8 cellular contexts compared by ENCODE assay signal in genomic region chr17:75941442-75941819, GRCh38. TPM values are rescaled to one million over a fixed set of nuclear protein-coding genes. Genes with fewer than 3 reads are reported as not detected.
A peak's percentile ranks its signal among the peaks of the same experiment; 100 is the strongest.
DNase-seq lines count a peak whose midpoint lies in the region; ATAC-seq, FAIRE-seq and TF ChIP-seq lines count a peak whose summit lies in the region.

No MANE protein-coding gene starts in this region.

- DNase-seq in NCI-H82 (lab: John Stamatoyannopoulos, UW) (peak; percentile 38), NCI-H82 treated with DMSO at 0.1 percent for 48 hours (lab: John Stamatoyannopoulos, UW; ENCODE audit: unreplicated experiment) (no peak), keratinocyte (ENCODE audit: low read depth, low spot score) (no peak), stomach (no peak), NCI-H524 treated with DMSO at 0.1 percent for 48 hours (lab: John Stamatoyannopoulos, UW) (no peak), NCI-H1930 (lab: John Stamatoyannopoulos, UW) (no peak)
- no peak for DNase-seq in activated CD8-positive, alpha-beta T cell treated with anti-CD3 and anti-CD28 coated beads for 36 hours
- DNase-seq in stimulated activated CD4-positive, alpha-beta T cell treated with anti-CD3 and anti-CD28 coated beads, Interleukin-15, amount 100 ng/mL, for 24 hours, result no peak

- H3K27me3 ChIP-seq in keratinocyte (ENCODE audit: control insufficient read depth, extremely low read depth, insufficient read depth, low read length), result no peaks in the 10 kb centered on the region
- H3K27me3 ChIP-seq in stomach, result no peaks in the 10 kb centered on the region

- H3K79me2 ChIP-seq in keratinocyte (ENCODE audit: control insufficient read depth, insufficient read depth, low read length), result no peaks in the 10 kb centered on the region

- POLR2A ChIA-PET in activated CD8-positive, alpha-beta T cell treated with anti-CD3 and anti-CD28 coated beads for 36 hours (lab: Charles Lee), result interaction anchor here (0.6 to 0.8 kb wide), 2 partner anchors 423 to 440 kb away, joined by 3 to 4 read pairs; no protein-coding TSS in a partner anchor

- H3K4me1 Mint-ChIP-seq in activated CD8-positive, alpha-beta T cell treated with anti-CD3 and anti-CD28 coated beads for 36 hours (ENCODE audit: low read depth), result peaks cover 12% of the 10 kb centered on the region

- 36 to 40% (median 37%) methylated on average over 6 of the region's 6 CpGs for WGBS in stomach, 5 donors

- no peak for TF ChIP-seq CTCF in activated CD8-positive, alpha-beta T cell treated with anti-CD3 and anti-CD28 coated beads for 36 hours (IDR thresholded peaks at IDR 0.05)
- TF ChIP-seq CTCF in keratinocyte (optimal IDR thresholded peaks at IDR 0.05 in 1 of 3, IDR thresholded peaks at IDR 0.05 in 1 of 3, conservative IDR thresholded peaks at IDR 0.05 in 1 of 3; ENCODE audit: extremely low read depth in 1 of 3, insufficient read depth in 2 of 3, low read length in 3 of 3), result no peak
- no peak for TF ChIP-seq CTCF in stomach (IDR thresholded peaks at IDR 0.05)

- H3K4me3 Mint-ChIP-seq in activated CD8-positive, alpha-beta T cell treated with anti-CD3 and anti-CD28 coated beads for 36 hours, result peak overlapping the region; percentile 86

- H3K36me3 ChIP-seq in keratinocyte (ENCODE audit: control insufficient read depth in 2 of 2, extremely low read depth in 1 of 2, insufficient read depth in 2 of 2, low read length in 2 of 2), result peaks cover 0 to 7% of the 10 kb centered on the region in 2 experiments
- peaks cover 6 to 39% (median 32%) of the 10 kb centered on the region in 4 donors for H3K36me3 ChIP-seq in stomach

- H3K4me2 ChIP-seq in keratinocyte (ENCODE audit: control insufficient read depth, extremely low read depth, insufficient read depth, low read depth, low read length), result peak overlapping the region; percentile 79

- no peak for FAIRE-seq in keratinocyte (lab: Jason Lieb, UNC)

- no peaks in the 10 kb centered on the region for H3K9me1 ChIP-seq in keratinocyte (ENCODE audit: control insufficient read depth, extremely low read depth, insufficient read depth, low read length)

- H3K9me3 ChIP-seq in keratinocyte (ENCODE audit: control insufficient read depth, low read depth, low read length) (no peaks in the 10 kb centered on the region), stomach (no peaks in the 10 kb centered on the region)

- no peaks in the 10 kb centered on the region for H3K27me3 Mint-ChIP-seq in activated CD8-positive, alpha-beta T cell treated with anti-CD3 and anti-CD28 coated beads for 36 hours

- H3K36me3 Mint-ChIP-seq in activated CD8-positive, alpha-beta T cell treated with anti-CD3 and anti-CD28 coated beads for 36 hours (ENCODE audit: low read depth), result no peaks in the 10 kb centered on the region

- no peak for ATAC-seq in activated CD8-positive, alpha-beta T cell treated with anti-CD3 and anti-CD28 coated beads for 36 hours

- peak overlapping the region; percentile 56 for H3K27ac Mint-ChIP-seq in activated CD8-positive, alpha-beta T cell treated with anti-CD3 and anti-CD28 coated beads for 36 hours

- no peaks in the 10 kb centered on the region for H4K20me1 ChIP-seq in keratinocyte (ENCODE audit: control insufficient read depth, extremely low read depth, insufficient read depth, low read length)

- H3K9ac ChIP-seq in keratinocyte (ENCODE audit: control insufficient read depth, extremely low read depth, insufficient read depth, low read length), result peak overlapping the region; percentile 91

- H3K4me1 ChIP-seq in keratinocyte (ENCODE audit: control insufficient read depth, extremely low read depth, insufficient read depth, low read length), result peaks cover 6% of the 10 kb centered on the region
- peaks cover 9 to 17% (median 13%) of the 10 kb centered on the region in 4 donors for H3K4me1 ChIP-seq in stomach

- peak overlapping the region; percentile 43 for H2AFZ ChIP-seq in keratinocyte (ENCODE audit: control insufficient read depth, low read length)

- H3K27ac ChIP-seq in keratinocyte (ENCODE audit: control insufficient read depth, insufficient read depth, low read length), result peak overlapping the region; percentile 42
- H3K27ac ChIP-seq in stomach, result peak overlapping the region in 3 of 5 donors; percentile 45 to 86 (median 86)

- H3K4me3 ChIP-seq in keratinocyte (ENCODE audit: control insufficient read depth in 2 of 3, extremely low read depth in 1 of 3, insufficient read depth in 2 of 3, low read depth in 1 of 3, low read length in 3 of 3) (peak overlapping the region in 2 of 3 experiments; percentile 53 to 90), stomach (peak overlapping the region; percentile 69 to 88 (median 76))

- H3K9me3 Mint-ChIP-seq in activated CD8-positive, alpha-beta T cell treated with anti-CD3 and anti-CD28 coated beads for 36 hours, result no peaks in the 10 kb centered on the region

- TF ChIP-seq POLR2A in stomach (IDR thresholded peaks at IDR 0.05), result no peak

- intact Hi-C loops in activated CD8-positive, alpha-beta T cell treated with anti-CD3 and anti-CD28 coated beads for 36 hours (cut with micrococcal nuclease), result no loop called here
- intact Hi-C loops in stomach (cut with DNase I; ENCODE audit: low total_unique reads), result no loop called here

- TF ChIP-seq EP300 in stomach (IDR thresholded peaks at IDR 0.05), result no peak

- dilution Hi-C loops in keratinocyte (cut with MboI; ENCODE audit: extremely low pct_ligation_motif_present, low sequenced_read_pairs), result no loop called here

- CTCF ChIA-PET in activated CD8-positive, alpha-beta T cell treated with anti-CD3 and anti-CD28 coated beads for 36 hours (lab: Charles Lee), result interaction anchor here (0.7 to 1.4 kb wide), 4 partner anchors 14 to 83 kb away, joined by 3 to 5 read pairs (median 4); partner anchors contain the start of gene CDK3

RNA-seq across cellular contexts. Expression of gene FBF1, which starts 0.6 kb away (rescaled TPM):
- total RNA-seq in activated CD8-positive, alpha-beta T cell treated with anti-CD3 and anti-CD28 coated beads for 36 hours, result 10 to 100 TPM; 13.2 to 16.2 TPM
- polyA plus RNA-seq in keratinocyte (3.0 to 6.2 TPM (median 4.3 TPM) in 3 replicates), stomach (10 to 100 TPM in 1 of 3 donors, 1 to 10 TPM in 2; 1.7 to 10.4 (median 6.8) TPM)
- 1.9 TPM for polyA plus RNA-seq in keratinocyte (2011; ENCODE audit: low read depth)
- polyA plus RNA-seq in keratinocyte (2011; cell fraction: cytosol; rRNA removed), result 0.96 and 2.8 TPM in 2 replicates
- polyA plus RNA-seq in keratinocyte (2011; cell fraction: nucleus; rRNA removed), result 14.4 and 18.6 TPM in 2 replicates
- 3.2 and 3.8 TPM in 2 replicates for polyA plus RNA-seq in keratinocyte (2012; ENCODE audit: low replicate concordance)
- polyA minus RNA-seq in keratinocyte, result 5.6 to 8.6 TPM (median 5.7 TPM) in 3 replicates
- polyA minus RNA-seq in keratinocyte (2011; cell fraction: cytosol; rRNA and poly(A)+ RNA removed), result 4.8 TPM
- polyA minus RNA-seq in keratinocyte (2011; cell fraction: nucleus; rRNA and poly(A)+ RNA removed), result 7.7 and 8.1 TPM in 2 replicates
- total RNA-seq in stomach, result 10 to 100 TPM in 4 of 5 donors, 1 to 10 TPM in 1; 3.8 to 21.7 (median 19.6) TPM

RNA-seq across cellular contexts. Expression of gene MRPL38, which starts 36.7 kb away (rescaled TPM):
- total RNA-seq in activated CD8-positive, alpha-beta T cell treated with anti-CD3 and anti-CD28 coated beads for 36 hours, result 100 to 1,000 TPM; 117 to 126 TPM
- polyA plus RNA-seq in keratinocyte, result 25.2 to 33.8 TPM (median 30.0 TPM) in 3 replicates
- polyA plus RNA-seq in keratinocyte (2011; ENCODE audit: low read depth), result 55.2 TPM
- polyA plus RNA-seq in keratinocyte (2011; cell fraction: cytosol; rRNA removed), result 15.3 and 25.6 TPM in 2 replicates
- 45.2 and 60.9 TPM in 2 replicates for polyA plus RNA-seq in keratinocyte (2011; cell fraction: nucleus; rRNA removed)
- polyA plus RNA-seq in keratinocyte (2012; ENCODE audit: low replicate concordance), result 34.2 and 40.5 TPM in 2 replicates
- 9.3 to 94.3 TPM (median 20.0 TPM) in 3 replicates for polyA minus RNA-seq in keratinocyte
- polyA minus RNA-seq in keratinocyte (2011; cell fraction: cytosol; rRNA and poly(A)+ RNA removed), result 80.8 TPM
- 17.9 and 24.0 TPM in 2 replicates for polyA minus RNA-seq in keratinocyte (2011; cell fraction: nucleus; rRNA and poly(A)+ RNA removed)
- total RNA-seq in stomach, result 100 to 1,000 TPM in 1 of 5 donors, 10 to 100 TPM in 3, 1 to 10 TPM in 1; 9.3 to 244 (median 29.9) TPM
- 10 to 100 TPM; 54.2 to 89.2 (median 73.9) TPM for polyA plus RNA-seq in stomach

RNA-seq across cellular contexts. Expression of gene ACOX1, which starts 37.5 kb away (rescaled TPM):
- 10 to 100 TPM; 23.0 to 24.1 TPM for total RNA-seq in activated CD8-positive, alpha-beta T cell treated with anti-CD3 and anti-CD28 coated beads for 36 hours
- polyA plus RNA-seq in keratinocyte, result 29.7 to 42.8 TPM (median 31.8 TPM) in 3 replicates
- polyA plus RNA-seq in keratinocyte (2011; ENCODE audit: low read depth), result 98.6 TPM
- polyA plus RNA-seq in keratinocyte (2011; cell fraction: cytosol; rRNA removed), result 22.9 and 34.2 TPM in 2 replicates
- polyA plus RNA-seq in keratinocyte (2011; cell fraction: nucleus; rRNA removed), result 43.9 and 45.2 TPM in 2 replicates
- polyA plus RNA-seq in keratinocyte (2012; ENCODE audit: low replicate concordance), result 17.8 and 61.6 TPM in 2 replicates
- 81.0 to 195 TPM (median 112 TPM) in 3 replicates for polyA minus RNA-seq in keratinocyte
- 98.0 TPM for polyA minus RNA-seq in keratinocyte (2011; cell fraction: cytosol; rRNA and poly(A)+ RNA removed)
- polyA minus RNA-seq in keratinocyte (2011; cell fraction: nucleus; rRNA and poly(A)+ RNA removed), result 70.7 and 110 TPM in 2 replicates
- total RNA-seq in stomach, result 100 to 1,000 TPM in 1 of 5 donors, 10 to 100 TPM in 4; 28.1 to 133 (median 71.8) TPM
- 10 to 100 TPM; 11.9 to 26.5 (median 20.6) TPM for polyA plus RNA-seq in stomach

RNA-seq across cellular contexts. Expression of gene TEN1, which starts 37.6 kb away (rescaled TPM):
- total RNA-seq in activated CD8-positive, alpha-beta T cell treated with anti-CD3 and anti-CD28 coated beads for 36 hours, result 10 to 100 TPM; 11.7 to 13.2 TPM
- polyA plus RNA-seq in keratinocyte, result 11.7 to 22.3 TPM (median 15.6 TPM) in 3 replicates
- 15.6 TPM for polyA plus RNA-seq in keratinocyte (2011; ENCODE audit: low read depth)
- 9.3 and 16.9 TPM in 2 replicates for polyA plus RNA-seq in keratinocyte (2011; cell fraction: cytosol; rRNA removed)
- polyA plus RNA-seq in keratinocyte (2011; cell fraction: nucleus; rRNA removed), result 9.7 and 11.6 TPM in 2 replicates
- polyA plus RNA-seq in keratinocyte (2012; ENCODE audit: low replicate concordance), result 16.7 and 17.1 TPM in 2 replicates
- polyA minus RNA-seq in keratinocyte, result 11.0 to 18.5 TPM (median 11.6 TPM) in 3 replicates
- polyA minus RNA-seq in keratinocyte (2011; cell fraction: cytosol; rRNA and poly(A)+ RNA removed), result 19.6 TPM
- 1.2 and 2.1 TPM in 2 replicates for polyA minus RNA-seq in keratinocyte (2011; cell fraction: nucleus; rRNA and poly(A)+ RNA removed)
- total RNA-seq in stomach, result 100 to 1,000 TPM in 1 of 5 donors, 10 to 100 TPM in 3, not detected in 1; 14.2 to 121 (median 19.3) TPM
- 10 to 100 TPM; 37.1 to 66.6 (median 52.4) TPM for polyA plus RNA-seq in stomach

RNA-seq across cellular contexts. Expression of gene TRIM65, which starts 44.7 kb away (rescaled TPM):
- 10 to 100 TPM; 37.1 to 42.2 TPM for total RNA-seq in activated CD8-positive, alpha-beta T cell treated with anti-CD3 and anti-CD28 coated beads for 36 hours
- polyA plus RNA-seq in keratinocyte (7.4 to 10.6 TPM (median 7.8 TPM) in 3 replicates), stomach (10 to 100 TPM in 1 of 3 donors, 1 to 10 TPM in 2; 8.1 to 10.6 (median 9.5) TPM)
- 2.1 TPM for polyA plus RNA-seq in keratinocyte (2011; ENCODE audit: low read depth)
- 4.5 and 7.2 TPM in 2 replicates for polyA plus RNA-seq in keratinocyte (2011; cell fraction: cytosol; rRNA removed)
- 11.3 and 15.0 TPM in 2 replicates for polyA plus RNA-seq in keratinocyte (2011; cell fraction: nucleus; rRNA removed)
- polyA plus RNA-seq in keratinocyte (2012; ENCODE audit: low replicate concordance), result 3.9 and 10.1 TPM in 2 replicates
- polyA minus RNA-seq in keratinocyte, result 4.5 to 10.1 TPM (median 5.2 TPM) in 3 replicates
- 8.6 TPM for polyA minus RNA-seq in keratinocyte (2011; cell fraction: cytosol; rRNA and poly(A)+ RNA removed)
- polyA minus RNA-seq in keratinocyte (2011; cell fraction: nucleus; rRNA and poly(A)+ RNA removed), result 7.0 and 9.3 TPM in 2 replicates
- 10 to 100 TPM in 3 of 5 donors, 1 to 10 TPM in 1, not detected in 1; 9.2 to 26.6 (median 16.9) TPM for total RNA-seq in stomach
